Comparison of ENCODE assay signal across 8 cellular contexts in the genomic region with DNA sequence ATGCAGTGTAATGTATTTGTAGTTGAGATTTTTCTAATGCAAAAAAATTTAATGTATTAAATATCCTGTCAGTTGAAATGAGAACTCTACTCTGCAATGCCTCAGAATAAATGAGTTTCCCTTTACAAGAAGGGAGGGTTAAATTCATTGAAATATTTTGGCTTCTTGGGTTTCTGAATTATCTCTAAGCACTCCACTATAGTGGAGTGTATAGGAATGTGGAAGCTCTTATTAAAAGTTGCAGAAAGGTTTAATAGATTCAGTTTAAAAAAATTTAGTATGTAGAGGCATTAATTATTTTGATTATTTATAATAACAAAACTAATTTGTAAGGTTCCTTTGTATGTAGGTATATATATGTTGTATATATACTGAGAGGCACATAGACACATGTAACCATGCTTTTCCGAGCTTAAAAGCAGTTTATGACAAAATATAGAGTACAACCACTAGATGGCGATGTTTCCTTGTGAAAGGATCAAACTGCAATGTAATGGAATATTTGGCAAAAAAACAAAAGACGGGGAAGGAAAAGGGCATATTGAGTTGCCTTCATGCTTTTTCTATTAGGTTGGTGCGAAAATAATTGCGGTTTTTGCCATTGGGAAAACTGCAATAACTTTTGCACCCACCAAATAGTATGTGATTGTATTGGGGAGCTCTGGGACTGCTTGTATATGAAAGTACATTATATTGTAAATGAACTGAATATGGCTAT.
A peak's percentile ranks its signal among the peaks of the same experiment; 100 is the strongest.
DNase-seq lines count a peak whose midpoint lies in the region; ATAC-seq and TF ChIP-seq lines count a peak whose summit lies in the region.

No MANE protein-coding gene starts in this region.

- DNase-seq in GM12864 (ENCODE audit: low read depth): peak; percentile 16
- peak; percentile 41 for DNase-seq in NCI-H1092 treated with DMSO at 0.1 percent for 48 hours (lab: John Stamatoyannopoulos, UW)
- peak; percentile 60 for DNase-seq in SKM-1 (lab: John Stamatoyannopoulos, UW; ENCODE audit: unreplicated experiment)
- DNase-seq in fibroblast of the conjunctiva (ENCODE audit: low read depth): peak; percentile 76
- DNase-seq in psoas muscle: no peak
- no peak for DNase-seq in HK-2 (ENCODE audit: unreplicated experiment)

- ATAC-seq in HG02610 (IDR thresholded peaks at IDR 0.05; ENCODE audit: unreplicated experiment): peak; percentile 70
- ATAC-seq in psoas muscle: peak in 2 of 4 donors; percentile 43 to 65

- H3K9me3 ChIP-seq in psoas muscle: no peaks in the 10 kb centered on the region

- WGBS in psoas muscle, 3 donors: 13 to 16% (median 14%) methylated on average over 5 of the region's 5 CpGs

- peaks cover 0 to 10% of the 10 kb centered on the region in 2 donors for H3K36me3 ChIP-seq in psoas muscle (ENCODE audit: insufficient read depth in 1 of 2, low read depth in 1 of 2)

- H3K4me1 ChIP-seq in psoas muscle: no peaks in the 10 kb centered on the region

- intact Hi-C loops in psoas muscle (cut with DNase I): loop anchor here in 1 of 2 donors (5.0 kb wide), 1 partner anchor 1564 kb away; no protein-coding TSS in a partner anchor

- H3K4me3 ChIP-seq in GM12864 (ENCODE audit: low read depth, low read length) (no peak overlapping the region), psoas muscle (no peak overlapping the region)

- H3K27me3 ChIP-seq in psoas muscle (ENCODE audit: insufficient read depth in 3 of 3, low read length in 2 of 3): no peaks in the 10 kb centered on the region

- peak overlapping the region; percentile 12; the same call in 1 of the 2 replicates for H3K27ac ChIP-seq in 22Rv1
- no peak overlapping the region for H3K27ac ChIP-seq in psoas muscle

- peak; percentile 81 for TF ChIP-seq CTCF in 22Rv1 (IDR thresholded peaks at IDR 0.05)
- TF ChIP-seq CTCF in GM12864 (IDR thresholded peaks at IDR 0.05; ENCODE audit: low read depth, low read length, missing control alignments): peak; percentile 60
- TF ChIP-seq CTCF in psoas muscle (IDR thresholded peaks at IDR 0.05): peak; percentile 78

Comparison
In these comparisons a context has a peak if more than half of its experiments do, and no peak if none do; other contexts are left out.
1. DNase-seq: peak in GM12864 (single experiment), NCI-H1092 treated with DMSO at 0.1 percent for 48 hours (single experiment), SKM-1 (single experiment) and fibroblast of the conjunctiva (single experiment); none in psoas muscle (0 of 2) and HK-2 (single experiment).
2. Peak in every context shown above with its lines, with median percentiles within 50 percentile points of each other: CTCF ChIP-seq.